ENCODE assay signal across 8 cellular contexts in the genomic region with DNA sequence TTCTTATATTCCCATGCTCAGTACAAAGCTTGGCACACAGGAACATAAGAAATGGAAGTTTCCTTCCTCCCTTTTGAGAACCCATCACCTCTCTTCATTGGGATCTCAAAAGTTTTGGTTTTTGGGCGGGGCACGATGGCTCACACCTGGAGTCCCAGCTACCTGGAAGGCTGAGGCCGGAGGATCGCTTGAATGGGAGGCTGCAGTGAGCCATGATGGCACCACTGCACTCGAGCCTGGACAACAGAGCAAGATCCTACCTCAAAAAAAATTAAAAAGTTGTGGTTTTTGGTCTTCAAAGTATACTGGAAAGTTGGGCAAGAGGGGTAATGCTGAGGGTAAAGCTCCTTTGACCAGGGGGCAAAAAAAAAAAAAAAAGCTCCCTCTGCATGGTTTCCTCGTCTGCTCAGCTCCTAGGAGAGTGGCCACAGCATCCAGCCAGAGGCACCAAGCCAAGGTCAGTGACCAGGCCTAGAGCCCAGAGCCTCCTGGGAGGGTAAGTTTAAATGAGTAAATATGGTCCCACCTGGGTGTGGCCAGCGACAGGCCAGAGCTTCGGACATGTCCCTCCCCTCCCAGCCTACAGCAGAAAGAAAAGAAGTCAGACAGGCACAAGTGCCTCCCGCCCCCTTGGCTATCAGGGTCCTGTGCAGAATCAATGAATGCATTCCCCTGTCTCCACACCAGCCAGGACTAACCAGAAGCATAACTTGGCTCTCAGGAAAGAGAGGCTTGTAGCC. TPM values are rescaled to one million over a fixed set of nuclear protein-coding genes. Genes with fewer than 3 reads are reported as not detected.
A peak's percentile ranks its signal among the peaks of the same experiment; 100 is the strongest.
DNase-seq lines count a peak whose midpoint lies in the region; TF ChIP-seq lines count a peak whose summit lies in the region.

No MANE protein-coding gene starts in this region.

- H3K4me1 Mint-ChIP-seq in activated T-cell treated with anti-CD3 and anti-CD28 coated beads, Interleukin-2, amount 50 U/mL, for 24 hours (ENCODE audit: low read depth), result peaks cover 85% of the 10 kb centered on the region
- peaks cover 84% of the 10 kb centered on the region for H3K4me1 Mint-ChIP-seq in chondrocyte (ENCODE audit: low read depth)
- H3K4me1 Mint-ChIP-seq in type B pancreatic cell (ENCODE audit: unreplicated experiment), result peaks cover 46% of the 10 kb centered on the region
- peaks cover 36% of the 10 kb centered on the region for H3K4me1 Mint-ChIP-seq in endodermal cell

- H3K36me3 ChIP-seq in muscle layer of colon (ENCODE audit: insufficient read depth, low read length), result peaks cover 7% of the 10 kb centered on the region
- no peaks in the 10 kb centered on the region for H3K36me3 ChIP-seq in endodermal cell (ENCODE audit: control insufficient read depth, insufficient read depth, low read length)

- H3K9me3 ChIP-seq in muscle layer of colon (ENCODE audit: low read length) (no peaks in the 10 kb centered on the region), endodermal cell (ENCODE audit: control insufficient read depth, low read length) (no peaks in the 10 kb centered on the region)

- peak overlapping the region; percentile 78 for H3K27ac ChIP-seq in muscle layer of colon (ENCODE audit: low read depth, low read length)
- H3K27ac ChIP-seq in endodermal cell (ENCODE audit: low read depth, low read length), result no peak overlapping the region

- H3K4me1 ChIP-seq in muscle layer of colon (ENCODE audit: insufficient read depth, low read length), result peaks cover 87% of the 10 kb centered on the region
- peaks cover 19% of the 10 kb centered on the region for H3K4me1 ChIP-seq in endodermal cell (ENCODE audit: control insufficient read depth, insufficient read depth, low read length)

- peaks cover 41% of the 10 kb centered on the region for H3K36me3 Mint-ChIP-seq in activated T-cell treated with anti-CD3 and anti-CD28 coated beads, Interleukin-2, amount 50 U/mL, for 24 hours (ENCODE audit: low read depth)
- H3K36me3 Mint-ChIP-seq in chondrocyte (ENCODE audit: low read depth), result peaks cover 1% of the 10 kb centered on the region
- H3K36me3 Mint-ChIP-seq in type B pancreatic cell, result no peaks in the 10 kb centered on the region
- H3K36me3 Mint-ChIP-seq in endodermal cell (ENCODE audit: low read depth), result no peaks in the 10 kb centered on the region

- no peak for DNase-seq in activated T-cell treated with anti-CD3 and anti-CD28 coated beads, Interleukin-2, amount 50 U/mL, for 24 hours
- DNase-seq in activated T-cell treated with anti-CD3 and anti-CD28 coated beads for 4 hours, result no peak
- peak; percentile 41 for DNase-seq in chondrocyte (ENCODE audit: low spot score)
- no peak for DNase-seq in type B pancreatic cell (ENCODE audit: extremely low spot score, unreplicated experiment)
- no peak for DNase-seq in 8988T
- no peak for DNase-seq in endodermal cell
- no peak for DNase-seq in NCI-H510A treated with DMSO at 0.1 percent for 48 hours (lab: John Stamatoyannopoulos, UW)

- H3K27me3 ChIP-seq in muscle layer of colon (ENCODE audit: control insufficient read depth in 1 of 2, insufficient read depth in 2 of 2, low read length in 2 of 2) (no peaks in the 10 kb centered on the region), endodermal cell (ENCODE audit: control insufficient read depth, insufficient read depth, low read length, poor library complexity, severe bottlenecking) (no peaks in the 10 kb centered on the region)

- H3K27ac Mint-ChIP-seq in activated T-cell treated with anti-CD3 and anti-CD28 coated beads, Interleukin-2, amount 50 U/mL, for 24 hours, result peak overlapping the region; percentile 81
- H3K27ac Mint-ChIP-seq in chondrocyte (ENCODE audit: unreplicated experiment) (peak overlapping the region; percentile 79), type B pancreatic cell (peak overlapping the region; percentile 10), endodermal cell (no peak overlapping the region)

- H3K9ac ChIP-seq in muscle layer of colon (ENCODE audit: low read length) (peak overlapping the region; percentile 50), endodermal cell (ENCODE audit: extremely low read depth, low read length, poor library complexity, severe bottlenecking) (no peak overlapping the region)

- TF ChIP-seq CTCF in chondrocyte (IDR thresholded peaks at IDR 0.05) (no peak), type B pancreatic cell (conservative IDR thresholded peaks at IDR 0.05) (no peak), endodermal cell (conservative IDR thresholded peaks at IDR 0.05) (no peak)

- H3K9me3 Mint-ChIP-seq in activated T-cell treated with anti-CD3 and anti-CD28 coated beads, Interleukin-2, amount 50 U/mL, for 24 hours, result no peaks in the 10 kb centered on the region
- H3K9me3 Mint-ChIP-seq in chondrocyte (ENCODE audit: low read depth) (no peaks in the 10 kb centered on the region), type B pancreatic cell (no peaks in the 10 kb centered on the region), endodermal cell (no peaks in the 10 kb centered on the region)

- 89% methylated on average over 6 to 9 of the region's 9 CpGs for WGBS in endodermal cell (ENCODE audit: insufficient coverage in 1 of 2, insufficient read length in 1 of 2), 2 experiments

- H3K4me3 Mint-ChIP-seq in activated T-cell treated with anti-CD3 and anti-CD28 coated beads, Interleukin-2, amount 50 U/mL, for 24 hours, result no peak overlapping the region
- peak overlapping the region; percentile 89 for H3K4me3 Mint-ChIP-seq in chondrocyte (ENCODE audit: unreplicated experiment)
- H3K4me3 Mint-ChIP-seq in type B pancreatic cell, result peak overlapping the region; percentile 61
- H3K4me3 Mint-ChIP-seq in endodermal cell, result no peak overlapping the region

- no peaks in the 10 kb centered on the region for H3K27me3 Mint-ChIP-seq in activated T-cell treated with anti-CD3 and anti-CD28 coated beads, Interleukin-2, amount 50 U/mL, for 24 hours
- H3K27me3 Mint-ChIP-seq in chondrocyte (ENCODE audit: low read depth), result no peaks in the 10 kb centered on the region
- no peaks in the 10 kb centered on the region for H3K27me3 Mint-ChIP-seq in type B pancreatic cell
- no peaks in the 10 kb centered on the region for H3K27me3 Mint-ChIP-seq in endodermal cell (ENCODE audit: insufficient read depth)

- H3K4me3 ChIP-seq in muscle layer of colon (ENCODE audit: low read depth in 1 of 2, low read length in 2 of 2) (peak overlapping the region; percentile 13 to 87), endodermal cell (ENCODE audit: low read length) (no peak overlapping the region)

RNA-seq across cellular contexts. Expression of gene MEF2D, which starts 5.0 kb away (rescaled TPM):
- total RNA-seq in chondrocyte (42.3 to 64.7 TPM (median 62.0 TPM) in 3 replicates), type B pancreatic cell (ENCODE audit: low replicate concordance) (20.7 and 26.1 TPM in 2 replicates), endodermal cell (10 to 100 TPM; 10.5 to 12.8 TPM)
- 11.5 TPM for polyA plus RNA-seq in endodermal cell (2013, experiment 1 of 2)
- 11.3 TPM for polyA plus RNA-seq in endodermal cell (2013, experiment 2 of 2)

Comparison
In these comparisons a context has a peak if more than half of its experiments do, and no peak if none do; other contexts are left out.
1. H3K4me3 Mint-ChIP-seq: peak in chondrocyte (single experiment) and type B pancreatic cell (single experiment); none in activated T-cell treated with anti-CD3 and anti-CD28 coated beads, Interleukin-2, amount 50 U/mL, for 24 hours (single experiment) and endodermal cell (single experiment).